1 cellular context compared by ENCODE assay signal in genomic region chr1:208086116-208086515, GRCh38.
TF ChIP-seq lines count a peak whose summit lies in the region.

No MANE protein-coding gene starts in this region.

TF ChIP-seq in GM23338, 12 proteins besides CTCF, POLR2A, EP300 and RAD21 (continued from another document):
- TF ChIP-seq, protein P1, sequence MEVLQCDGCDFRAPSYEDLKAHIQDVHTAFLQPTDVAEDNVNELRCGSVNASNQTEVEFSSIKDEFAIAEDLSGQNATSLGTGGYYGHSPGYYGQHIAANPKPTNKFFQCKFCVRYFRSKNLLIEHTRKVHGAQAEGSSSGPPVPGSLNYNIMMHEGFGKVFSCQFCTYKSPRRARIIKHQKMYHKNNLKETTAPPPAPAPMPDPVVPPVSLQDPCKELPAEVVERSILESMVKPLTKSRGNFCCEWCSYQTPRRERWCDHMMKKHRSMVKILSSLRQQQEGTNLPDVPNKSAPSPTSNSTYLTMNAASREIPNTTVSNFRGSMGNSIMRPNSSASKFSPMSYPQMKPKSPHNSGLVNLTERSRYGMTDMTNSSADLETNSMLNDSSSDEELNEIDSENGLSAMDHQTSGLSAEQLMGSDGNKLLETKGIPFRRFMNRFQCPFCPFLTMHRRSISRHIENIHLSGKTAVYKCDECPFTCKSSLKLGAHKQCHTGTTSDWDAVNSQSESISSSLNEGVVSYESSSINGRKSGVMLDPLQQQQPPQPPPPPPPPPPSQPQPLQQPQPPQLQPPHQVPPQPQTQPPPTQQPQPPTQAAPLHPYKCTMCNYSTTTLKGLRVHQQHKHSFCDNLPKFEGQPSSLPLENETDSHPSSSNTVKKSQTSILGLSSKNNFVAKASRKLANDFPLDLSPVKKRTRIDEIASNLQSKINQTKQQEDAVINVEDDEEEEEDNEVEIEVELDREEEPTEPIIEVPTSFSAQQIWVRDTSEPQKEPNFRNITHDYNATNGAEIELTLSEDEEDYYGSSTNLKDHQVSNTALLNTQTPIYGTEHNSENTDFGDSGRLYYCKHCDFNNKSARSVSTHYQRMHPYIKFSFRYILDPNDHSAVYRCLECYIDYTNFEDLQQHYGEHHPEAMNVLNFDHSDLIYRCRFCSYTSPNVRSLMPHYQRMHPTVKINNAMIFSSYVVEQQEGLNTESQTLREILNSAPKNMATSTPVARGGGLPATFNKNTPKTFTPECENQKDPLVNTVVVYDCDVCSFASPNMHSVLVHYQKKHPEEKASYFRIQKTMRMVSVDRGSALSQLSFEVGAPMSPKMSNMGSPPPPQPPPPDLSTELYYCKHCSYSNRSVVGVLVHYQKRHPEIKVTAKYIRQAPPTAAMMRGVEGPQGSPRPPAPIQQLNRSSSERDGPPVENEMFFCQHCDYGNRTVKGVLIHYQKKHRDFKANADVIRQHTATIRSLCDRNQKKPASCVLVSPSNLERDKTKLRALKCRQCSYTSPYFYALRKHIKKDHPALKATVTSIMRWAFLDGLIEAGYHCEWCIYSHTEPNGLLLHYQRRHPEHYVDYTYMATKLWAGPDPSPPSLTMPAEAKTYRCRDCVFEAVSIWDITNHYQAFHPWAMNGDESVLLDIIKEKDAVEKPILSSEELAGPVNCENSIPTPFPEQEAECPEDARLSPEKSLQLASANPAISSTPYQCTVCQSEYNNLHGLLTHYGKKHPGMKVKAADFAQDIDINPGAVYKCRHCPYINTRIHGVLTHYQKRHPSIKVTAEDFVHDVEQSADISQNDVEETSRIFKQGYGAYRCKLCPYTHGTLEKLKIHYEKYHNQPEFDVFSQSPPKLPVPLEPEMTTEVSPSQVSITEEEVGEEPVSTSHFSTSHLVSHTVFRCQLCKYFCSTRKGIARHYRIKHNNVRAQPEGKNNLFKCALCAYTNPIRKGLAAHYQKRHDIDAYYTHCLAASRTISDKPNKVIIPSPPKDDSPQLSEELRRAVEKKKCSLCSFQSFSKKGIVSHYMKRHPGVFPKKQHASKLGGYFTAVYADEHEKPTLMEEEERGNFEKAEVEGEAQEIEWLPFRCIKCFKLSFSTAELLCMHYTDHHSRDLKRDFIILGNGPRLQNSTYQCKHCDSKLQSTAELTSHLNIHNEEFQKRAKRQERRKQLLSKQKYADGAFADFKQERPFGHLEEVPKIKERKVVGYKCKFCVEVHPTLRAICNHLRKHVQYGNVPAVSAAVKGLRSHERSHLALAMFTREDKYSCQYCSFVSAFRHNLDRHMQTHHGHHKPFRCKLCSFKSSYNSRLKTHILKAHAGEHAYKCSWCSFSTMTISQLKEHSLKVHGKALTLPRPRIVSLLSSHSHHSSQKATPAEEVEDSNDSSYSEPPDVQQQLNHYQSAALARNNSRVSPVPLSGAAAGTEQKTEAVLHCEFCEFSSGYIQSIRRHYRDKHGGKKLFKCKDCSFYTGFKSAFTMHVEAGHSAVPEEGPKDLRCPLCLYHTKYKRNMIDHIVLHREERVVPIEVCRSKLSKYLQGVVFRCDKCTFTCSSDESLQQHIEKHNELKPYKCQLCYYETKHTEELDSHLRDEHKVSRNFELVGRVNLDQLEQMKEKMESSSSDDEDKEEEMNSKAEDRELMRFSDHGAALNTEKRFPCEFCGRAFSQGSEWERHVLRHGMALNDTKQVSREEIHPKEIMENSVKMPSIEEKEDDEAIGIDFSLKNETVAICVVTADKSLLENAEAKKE (CRISPR knock-in tag; IDR thresholded peaks at IDR 0.05), result no peak
- TF ChIP-seq EZH2phosphoT487 (IDR thresholded peaks at IDR 0.05; ENCODE audit: unreplicated experiment), result no peak
- TF ChIP-seq ZNF331 (CRISPR knock-in tag; IDR thresholded peaks at IDR 0.05; ENCODE audit: low read depth), result no peak
